23 cellular contexts compared by ENCODE assay signal in the genomic region with DNA sequence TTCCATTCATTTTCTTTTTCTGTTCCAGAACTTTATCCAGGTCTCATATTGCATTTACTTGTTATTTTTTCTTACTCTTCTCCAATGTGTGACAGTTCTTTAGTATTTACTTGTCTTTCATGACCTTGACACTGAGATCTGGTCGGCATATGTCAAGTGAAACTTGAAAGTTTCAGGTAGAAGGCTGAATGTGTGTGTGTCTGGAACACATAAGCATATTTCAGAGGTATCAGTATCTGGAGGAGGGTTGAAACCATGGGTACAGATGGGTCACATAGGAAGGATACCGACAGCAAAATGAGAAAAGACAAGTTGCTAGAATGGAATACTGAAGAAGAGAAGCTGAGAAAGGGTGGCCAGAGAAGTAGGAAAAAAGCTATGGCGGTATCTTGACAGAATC. TPM values are rescaled to one million over a fixed set of nuclear protein-coding genes. Genes with fewer than 3 reads are reported as not detected.
DNase-seq lines count a peak whose midpoint lies in the region; ATAC-seq and TF ChIP-seq lines count a peak whose summit lies in the region.
"Had no signal": no experiment of that assay in that cellular context is flagged by ENCODE, and none has a peak within 500 bp of the region (broad histone marks: within the 10 kb centered on the region; RNA-seq: fewer than 3 reads in every experiment).

No MANE protein-coding gene starts in this region.

- H3K4me3 ChIP-seq in testis (no peak overlapping the region), PC-3 (ENCODE audit: low read length) (no peak overlapping the region)
- H3K4me3 ChIP-seq: body of pancreas, GM23248, smooth muscle cell, uterus had no signal

- H3K4me3 Mint-ChIP-seq in activated T-helper 17 cell treated with anti-CD3 and anti-CD28 coated beads, Interleukin-2, amount 50 U/mL, for 72 hours = no peak overlapping the region
- H3K4me3 Mint-ChIP-seq: activated naive CD4-positive, alpha-beta T cell treated with anti-CD3 and anti-CD28 coated beads, Interleukin-2, amount 10 ng/mL, durations not matched to agents 7 days and 5 days; naive thymus-derived CD4-positive, alpha-beta T cell; stimulated activated effector memory CD8-positive, alpha-beta T cell treated with anti-CD3 and anti-CD28 coated beads, Interleukin-12 subunit alpha, Interleukin-12 subunit beta, amount 100 ng/mL, for 72 hours had no signal

- H3K36me3 Mint-ChIP-seq in activated T-helper 17 cell treated with anti-CD3 and anti-CD28 coated beads, Interleukin-2, amount 50 U/mL, for 72 hours (ENCODE audit: low read depth) = no peaks in the 10 kb centered on the region
- H3K36me3 Mint-ChIP-seq: stimulated activated effector memory CD8-positive, alpha-beta T cell treated with anti-CD3 and anti-CD28 coated beads, Interleukin-12 subunit alpha, Interleukin-12 subunit beta, amount 100 ng/mL, for 72 hours had no signal

- TF ChIP-seq POLR2A in testis (IDR thresholded peaks at IDR 0.05) = no peak

- H3K9ac ChIP-seq in PC-3 (ENCODE audit: low read length) = no peak overlapping the region
- H3K9ac ChIP-seq: GM23248, KMS-11 had no signal

- no peaks in the 10 kb centered on the region for H3K9me3 ChIP-seq in testis
- no peaks in the 10 kb centered on the region for H3K9me3 ChIP-seq in PC-3 (ENCODE audit: low read length)
- H3K9me3 ChIP-seq: uterus had no signal

- H3K4me1 ChIP-seq in testis (no peaks in the 10 kb centered on the region), PC-3 (ENCODE audit: insufficient read depth, low read length) (peaks cover 14% of the 10 kb centered on the region)
- H3K4me1 ChIP-seq: body of pancreas, uterus had no signal

- TF ChIP-seq CTCF in testis (IDR thresholded peaks at IDR 0.05) (no peak), PC-3 (conservative IDR thresholded peaks at IDR 0.05; ENCODE audit: low read depth, low read length) (no peak)

- intact Hi-C loops in testis (cut with DNase I; ENCODE audit: low total_unique reads) (no loop called here), PC-3 (cut with micrococcal nuclease) (no loop called here)

- H3K27ac ChIP-seq in testis (no peak overlapping the region), PC-3 (ENCODE audit: low read length) (no peak overlapping the region)
- H3K27ac ChIP-seq: body of pancreas, GM23248, KMS-11, uterus had no signal

- no peaks in the 10 kb centered on the region for H3F3A ChIP-seq in PC-3 (ENCODE audit: low read length, unreplicated experiment)

- DNase-seq in testis (no peak), PC-3 (no peak), ACHN (no peak), T-helper 2 cell (no peak)
- DNase-seq: activated naive CD4-positive, alpha-beta T cell treated with anti-CD3 and anti-CD28 coated beads, Interleukin-2, amount 10 ng/mL, durations not matched to agents 7 days and 5 days; body of pancreas; COR-L47; naive thymus-derived CD4-positive, alpha-beta T cell; NCI-H1417; NK-92 treated with Interleukin-12 subunit alpha and Interleukin-12 subunit beta, amount 100 ng/mL, for 24 hours; Right ventricle myocardium superior; uterus had no signal

- POLR2A ChIA-PET in PC-3 (lab: Charles Lee; ENCODE audit: unreplicated experiment) = no interaction called here

- H3K27me3 ChIP-seq in testis = no peaks in the 10 kb centered on the region
- no peaks in the 10 kb centered on the region for H3K27me3 ChIP-seq in PC-3 (ENCODE audit: low read length)
- H3K27me3 ChIP-seq: body of pancreas, uterus had no signal

- in situ Hi-C loops in ACHN (cut with HindIII; ENCODE audit: low pct_ligation_motif_present, low pct_unique_long_range_greater_than_20kb, low sequenced_read_pairs) = no loop called here

- H3K9me2 ChIP-seq in PC-3 (replicated peaks; ENCODE audit: low read length) = no peaks in the 10 kb centered on the region

- CTCF ChIA-PET in PC-3 (lab: Charles Lee) = interaction anchor here (0.6 kb wide), 1 partner anchor 80 kb away, joined by 3 read pairs; no protein-coding TSS in a partner anchor

- H3K27me3 Mint-ChIP-seq in activated T-helper 17 cell treated with anti-CD3 and anti-CD28 coated beads, Interleukin-2, amount 50 U/mL, for 72 hours = no peaks in the 10 kb centered on the region

- H3K4me1 Mint-ChIP-seq in activated T-helper 17 cell treated with anti-CD3 and anti-CD28 coated beads, Interleukin-2, amount 50 U/mL, for 72 hours = peaks cover 25% of the 10 kb centered on the region

- no TSS peak for BruUV-seq in PC-3 (replicated peaks; lab: Mats Ljungman, UMichigan)

- H3K36me3 ChIP-seq in testis (ENCODE audit: low read depth, missing control alignments) = no peaks in the 10 kb centered on the region
- no peaks in the 10 kb centered on the region for H3K36me3 ChIP-seq in PC-3 (ENCODE audit: low read depth, low read length)
- H3K36me3 ChIP-seq: uterus had no signal

- H3K4me2 ChIP-seq in PC-3 (ENCODE audit: low read length) = no peak overlapping the region
- H3K4me2 ChIP-seq: KMS-11, smooth muscle cell had no signal

- WGBS in testis, 2 donors = 87 to 92% methylated on average over 3 of the region's 3 CpGs

- ATAC-seq in GM18867 (IDR thresholded peaks at IDR 0.05; ENCODE audit: unreplicated experiment) (peak; percentile 73), GM21381 (IDR thresholded peaks at IDR 0.05; ENCODE audit: unreplicated experiment) (peak; percentile 76), HG02884 (IDR thresholded peaks at IDR 0.05; ENCODE audit: unreplicated experiment) (peak; percentile 41), PC-3 (no peak)
- ATAC-seq in activated T-helper 17 cell treated with anti-CD3 and anti-CD28 coated beads, Interleukin-2, amount 50 U/mL, for 72 hours (replicated peaks) = peak; percentile 40
- ATAC-seq: body of pancreas; naive thymus-derived CD4-positive, alpha-beta T cell; stimulated activated effector memory CD8-positive, alpha-beta T cell treated with anti-CD3 and anti-CD28 coated beads, Interleukin-12 subunit alpha, Interleukin-12 subunit beta, amount 100 ng/mL, for 72 hours had no signal

- H3K9me3 Mint-ChIP-seq in activated T-helper 17 cell treated with anti-CD3 and anti-CD28 coated beads, Interleukin-2, amount 50 U/mL, for 72 hours = no peaks in the 10 kb centered on the region

- H2AFZ ChIP-seq in PC-3 (ENCODE audit: low read length) = no peak overlapping the region
- H2AFZ ChIP-seq: GM23248 had no signal

- no peak overlapping the region for H3K27ac Mint-ChIP-seq in activated T-helper 17 cell treated with anti-CD3 and anti-CD28 coated beads, Interleukin-2, amount 50 U/mL, for 72 hours
- H3K27ac Mint-ChIP-seq: activated naive CD4-positive, alpha-beta T cell treated with anti-CD3 and anti-CD28 coated beads, Interleukin-2, amount 10 ng/mL, durations not matched to agents 7 days and 5 days; naive thymus-derived CD4-positive, alpha-beta T cell; progenitor cell of endocrine pancreas; stimulated activated effector memory CD8-positive, alpha-beta T cell treated with anti-CD3 and anti-CD28 coated beads, Interleukin-12 subunit alpha, Interleukin-12 subunit beta, amount 100 ng/mL, for 72 hours had no signal

- H3K79me2 ChIP-seq in PC-3 (ENCODE audit: low read length) = no peaks in the 10 kb centered on the region

- H4K20me1 ChIP-seq in PC-3 (ENCODE audit: low read length) = no peaks in the 10 kb centered on the region

RNA-seq across cellular contexts. Expression of a gene that starts 22.5 kb away (rescaled TPM):
- total RNA-seq in activated T-helper 17 cell treated with anti-CD3 and anti-CD28 coated beads, Interleukin-2, amount 50 U/mL, for 72 hours = not detected
- total RNA-seq in testis (1 to 10 TPM in 1 of 2 donors, under 1 TPM in 1; 0.16 to 1.3 TPM), PC-3 (2014; rRNA removed) (not detected in 2 replicates)
- 0.54 TPM for polyA plus RNA-seq in testis (ENCODE audit: insufficient read depth, low read depth, low replicate concordance)
- total RNA-seq: epithelial cell of proximal tubule, GM23248, lung microvascular endothelial cell, progenitor cell of endocrine pancreas, smooth muscle cell had no signal
- polyA plus RNA-seq: smooth muscle cell had no signal
